ENCODE assay signal across 1 cellular context in the genomic region with DNA sequence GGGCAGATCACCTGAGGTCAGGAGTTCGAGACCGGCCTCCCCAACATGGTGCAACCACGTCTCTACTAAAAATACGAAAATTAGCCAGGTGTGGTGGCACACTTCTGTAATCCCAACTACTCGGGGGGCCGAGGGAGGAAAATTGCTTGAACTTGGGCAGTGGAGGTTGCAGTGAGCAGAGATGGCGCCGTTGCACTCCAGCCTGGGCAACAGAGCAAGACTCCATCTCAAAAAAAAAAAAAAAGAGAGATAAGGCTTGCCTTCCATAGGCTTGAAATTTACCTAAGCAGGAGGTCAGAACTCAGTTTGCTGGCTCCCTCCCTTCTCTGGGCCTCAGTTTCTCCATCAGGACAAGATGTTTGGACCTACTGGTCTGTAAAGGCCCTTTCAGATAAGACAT.
TF ChIP-seq lines count a peak whose summit lies in the region.

No MANE protein-coding gene starts in this region.

TF ChIP-seq in GM12878, 131 proteins besides CTCF, POLR2A, EP300 and RAD21:
- TF ChIP-seq, protein P1, sequence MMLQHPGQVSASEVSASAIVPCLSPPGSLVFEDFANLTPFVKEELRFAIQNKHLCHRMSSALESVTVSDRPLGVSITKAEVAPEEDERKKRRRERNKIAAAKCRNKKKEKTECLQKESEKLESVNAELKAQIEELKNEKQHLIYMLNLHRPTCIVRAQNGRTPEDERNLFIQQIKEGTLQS (IDR thresholded peaks at IDR 0.05; ENCODE audit: borderline replicate concordance, extremely low read depth, low read depth, low read length) = no peak
- TF ChIP-seq CREM (IDR thresholded peaks at IDR 0.05; ENCODE audit: low read depth) (no peak), TAF1 (IDR thresholded peaks at IDR 0.05; ENCODE audit: borderline replicate concordance, low read depth, low read length) (no peak), WRNIP1 (IDR thresholded peaks at IDR 0.05; ENCODE audit: borderline replicate concordance, low read depth, low read length) (no peak), TCF7 (IDR thresholded peaks at IDR 0.05; ENCODE audit: borderline replicate concordance) (no peak), ZNF207 (IDR thresholded peaks at IDR 0.05; ENCODE audit: borderline replicate concordance) (no peak), CHD2 (IDR thresholded peaks at IDR 0.05; ENCODE audit: borderline replicate concordance, low read depth, low read length) (no peak), JUND (IDR thresholded peaks at IDR 0.05; ENCODE audit: low read depth, low read length) (no peak), KDM1A (IDR thresholded peaks at IDR 0.05; ENCODE audit: borderline replicate concordance) (no peak), SMARCA5 (IDR thresholded peaks at IDR 0.05) (no peak), TCF3 (IDR thresholded peaks at IDR 0.05; ENCODE audit: borderline replicate concordance, insufficient read depth, low read depth, low read length) (no peak), RAD51 (IDR thresholded peaks at IDR 0.05) (no peak), CEBPB (IDR thresholded peaks at IDR 0.05; ENCODE audit: borderline replicate concordance in 1 of 2, low read depth in 2 of 2, low read length in 2 of 2) (no peak)
- TF ChIP-seq, protein P2, sequence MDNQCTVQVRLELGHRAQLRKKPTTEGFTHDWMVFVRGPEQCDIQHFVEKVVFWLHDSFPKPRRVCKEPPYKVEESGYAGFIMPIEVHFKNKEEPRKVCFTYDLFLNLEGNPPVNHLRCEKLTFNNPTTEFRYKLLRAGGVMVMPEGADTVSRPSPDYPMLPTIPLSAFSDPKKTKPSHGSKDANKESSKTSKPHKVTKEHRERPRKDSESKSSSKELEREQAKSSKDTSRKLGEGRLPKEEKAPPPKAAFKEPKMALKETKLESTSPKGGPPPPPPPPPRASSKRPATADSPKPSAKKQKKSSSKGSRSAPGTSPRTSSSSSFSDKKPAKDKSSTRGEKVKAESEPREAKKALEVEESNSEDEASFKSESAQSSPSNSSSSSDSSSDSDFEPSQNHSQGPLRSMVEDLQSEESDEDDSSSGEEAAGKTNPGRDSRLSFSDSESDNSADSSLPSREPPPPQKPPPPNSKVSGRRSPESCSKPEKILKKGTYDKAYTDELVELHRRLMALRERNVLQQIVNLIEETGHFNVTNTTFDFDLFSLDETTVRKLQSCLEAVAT (IDR thresholded peaks at IDR 0.05) = no peak
- TF ChIP-seq, protein P3, sequence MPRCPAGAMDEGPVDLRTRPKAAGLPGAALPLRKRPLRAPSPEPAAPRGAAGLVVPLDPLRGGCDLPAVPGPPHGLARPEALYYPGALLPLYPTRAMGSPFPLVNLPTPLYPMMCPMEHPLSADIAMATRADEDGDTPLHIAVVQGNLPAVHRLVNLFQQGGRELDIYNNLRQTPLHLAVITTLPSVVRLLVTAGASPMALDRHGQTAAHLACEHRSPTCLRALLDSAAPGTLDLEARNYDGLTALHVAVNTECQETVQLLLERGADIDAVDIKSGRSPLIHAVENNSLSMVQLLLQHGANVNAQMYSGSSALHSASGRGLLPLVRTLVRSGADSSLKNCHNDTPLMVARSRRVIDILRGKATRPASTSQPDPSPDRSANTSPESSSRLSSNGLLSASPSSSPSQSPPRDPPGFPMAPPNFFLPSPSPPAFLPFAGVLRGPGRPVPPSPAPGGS (IDR thresholded peaks at IDR 0.05; ENCODE audit: borderline replicate concordance, insufficient read depth, low read depth, low read length, poor library complexity, severe bottlenecking) = no peak
